In genomic region chr12:122123051-122123760, GRCh38 we compare ENCODE assay signal across 8 cellular contexts. TPM values are rescaled to one million over a fixed set of nuclear protein-coding genes. Genes with fewer than 3 reads are reported as not detected.
DNase-seq lines count a peak whose midpoint lies in the region; ATAC-seq, FAIRE-seq and TF ChIP-seq lines count a peak whose summit lies in the region.

No MANE protein-coding gene starts in this region.

- no peak for TF ChIP-seq POLR2A in GM12892 (IDR thresholded peaks at IDR 0.05; ENCODE audit: low read depth, low read length)

- DNase-seq in A172 (ENCODE audit: low spot score) = peak; percentile 48
- peak; percentile 58 for DNase-seq in GM12892 (ENCODE audit: insufficient read length)
- peak; percentile 76 for DNase-seq in NCI-H345 (lab: John Stamatoyannopoulos, UW)
- DNase-seq in activated CD4-positive, alpha-beta T cell treated with anti-CD3 and anti-CD28 coated beads, Interleukin-2, amount 50 U/mL, for 1 hour = peak; percentile 69
- DNase-seq in dedifferentiated amniotic fluid mesenchymal stem cell (ENCODE audit: extremely low spot score) = peak; percentile 74
- DNase-seq in lung microvascular endothelial cell (ENCODE audit: low read depth in 2 of 2) = peak; percentile 70 to 72
- DNase-seq in stimulated activated CD8-positive, alpha-beta memory T cell treated with anti-CD3 and anti-CD28 coated beads, Interleukin-12 subunit alpha, Interleukin-12 subunit beta, amount 100 ng/mL, for 1 hour (ENCODE audit: low read depth) = peak; percentile 52

- FAIRE-seq in GM12892 (lab: Jason Lieb, UNC) = peak; percentile 24

- no peak for ATAC-seq in HG02763 (IDR thresholded peaks at IDR 0.05; ENCODE audit: unreplicated experiment)

RNA-seq across cellular contexts. Expression of gene MLXIP, which starts 44.6 kb away (rescaled TPM):
- total RNA-seq in A172 (2014; rRNA removed; shearing (Covaris generic)) = 5.4 and 10.1 TPM in 2 replicates
- 4.2 TPM for polyA plus RNA-seq in GM12892 (2012; ENCODE audit: missing spikeins)
- total RNA-seq in lung microvascular endothelial cell = 15.7 and 20.0 TPM in 2 replicates

RNA-seq across cellular contexts. Expression of gene IL31, which starts 50.8 kb away (rescaled TPM):
- total RNA-seq in A172 (2014; rRNA removed; shearing (Covaris generic)) = not detected in 2 replicates
- not detected for polyA plus RNA-seq in GM12892 (2012; ENCODE audit: missing spikeins)
- not detected in 2 replicates for total RNA-seq in lung microvascular endothelial cell

RNA-seq across cellular contexts. Expression of gene LRRC43, which starts 59.7 kb away (rescaled TPM):
- not detected in 2 replicates for total RNA-seq in A172 (2014; rRNA removed; shearing (Covaris generic))
- not detected for polyA plus RNA-seq in GM12892 (2012; ENCODE audit: missing spikeins)
- 0.44 and 0.99 TPM in 2 replicates for total RNA-seq in lung microvascular endothelial cell
